Comparison of ENCODE assay signal across 22 cellular contexts in genomic region chr12:45613855-45614254, GRCh38.
"Had no signal": no experiment of that assay in that cellular context is flagged by ENCODE, and none has a peak within 500 bp of the region (broad histone marks: within the 10 kb centered on the region; RNA-seq: fewer than 3 reads in every experiment).

No MANE protein-coding gene starts in this region.

- DNase-seq: hypothalamus; immature natural killer cell; kidney; left colon; left lung; lower lobe of right lung; mammary epithelial cell; naive thymus-derived CD8-positive, alpha-beta T cell; ovary; retina; right cardiac atrium; spleen; stimulated activated CD4-positive, alpha-beta T cell treated with anti-CD3 and anti-CD28 coated beads, Interleukin-4, amount 100 ng/mL, for 24 hours; stimulated activated naive CD4-positive, alpha-beta T cell; tibial artery; trophoblast cell; upper lobe of right lung had no signal

- H3K4me1 ChIP-seq: left lung, lower lobe of right lung, upper lobe of right lung had no signal

- H3K9me3 ChIP-seq: left lung, lower lobe of right lung, ovary, spleen, suprapubic skin, thoracic aorta, tibial artery, upper lobe of right lung had no signal

- H3K36me3 ChIP-seq: left lung, lower lobe of right lung, ovary, spleen, suprapubic skin, thoracic aorta, tibial artery, upper lobe of right lung had no signal

- H3K27me3 ChIP-seq: ovary, suprapubic skin, tibial artery had no signal

- H3K27ac ChIP-seq: left lung, lower lobe of right lung, ovary, skin epidermis, spleen, suprapubic skin, thoracic aorta, tibial artery, upper lobe of right lung had no signal

- H3K4me3 ChIP-seq: left lung, lower lobe of right lung, ovary, skin epidermis, spleen, suprapubic skin, thoracic aorta, tibial artery, upper lobe of right lung had no signal

- ATAC-seq: left colon; left lung; lower lobe of right lung; naive thymus-derived CD8-positive, alpha-beta T cell; right cardiac atrium; sciatic nerve; stimulated activated effector memory CD8-positive, alpha-beta T cell treated with anti-CD3 and anti-CD28 coated beads, Interleukin-12 subunit alpha, Interleukin-12 subunit beta, amount 100 ng/mL, for 72 hours; upper lobe of right lung had no signal
